In genomic region chr20:46132705-46133120, GRCh38 we compare ENCODE assay signal across 1 cellular context.
TF ChIP-seq lines count a peak whose summit lies in the region.

No MANE protein-coding gene starts in this region.

TF ChIP-seq in HEK293, 187 proteins besides CTCF, POLR2A, EP300 and RAD21 (continued from another document):
- 0 out of 2 replicates have a peak, but pooled peaks have one; percentile 35 for TF ChIP-seq PRDM10 (tag by site-specific recombination; IDR thresholded peaks at IDR 0.05)
- TF ChIP-seq ZNF202 (tag by site-specific recombination; IDR thresholded peaks at IDR 0.05; ENCODE audit: borderline replicate concordance) = no peak
- TF ChIP-seq ZNF362 (tag by site-specific recombination; IDR thresholded peaks at IDR 0.05) = no peak
- TF ChIP-seq ZBTB8A (tag by site-specific recombination; IDR thresholded peaks at IDR 0.05) = peak; percentile 38; the same call in 1 of the 2 replicates
- no peak for TF ChIP-seq ZNF292 (tag by site-specific recombination; IDR thresholded peaks at IDR 0.05; ENCODE audit: borderline replicate concordance, low read depth)
- peak; percentile 19; the same call in 1 of the 2 replicates for TF ChIP-seq SP3 (tag by site-specific recombination; IDR thresholded peaks at IDR 0.05)
- TF ChIP-seq ZNF654 (tag by site-specific recombination; IDR thresholded peaks at IDR 0.05; ENCODE audit: low read depth) = peak; percentile 96
- TF ChIP-seq ZNF211 (tag by site-specific recombination; IDR thresholded peaks at IDR 0.05; ENCODE audit: low read depth) = no peak
- TF ChIP-seq KLF16 (tag by site-specific recombination; IDR thresholded peaks at IDR 0.05) = peak; percentile 72
- TF ChIP-seq ZSCAN30 (tag by site-specific recombination; IDR thresholded peaks at IDR 0.05) = 0 out of 2 replicates have a peak, but pooled peaks have one; percentile 16
- TF ChIP-seq GLIS1 (tag by site-specific recombination; IDR thresholded peaks at IDR 0.05) = peak; percentile 23; the same call in 1 of the 2 replicates
